In the genomic region with DNA sequence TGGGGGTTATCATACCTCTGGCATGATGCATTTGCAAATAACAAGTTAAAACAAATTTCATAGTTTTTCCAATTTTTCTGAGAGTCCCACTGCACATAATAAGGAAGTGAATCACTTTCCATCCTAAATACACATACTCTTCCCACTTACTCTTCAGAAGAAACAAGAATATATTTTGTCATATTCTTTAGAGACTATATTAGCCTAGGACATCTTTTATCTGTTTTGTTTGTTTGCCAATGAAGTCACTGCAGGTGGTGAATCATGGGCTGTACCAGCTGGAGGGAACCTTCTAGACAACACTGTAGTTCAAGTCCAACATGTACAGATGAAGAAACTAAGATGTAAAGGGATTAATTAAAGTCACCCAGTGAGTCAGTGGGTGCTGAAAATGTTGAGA, we compare ENCODE assay signal across 25 cellular contexts.
"Had no signal": no experiment of that assay in that cellular context is flagged by ENCODE, and none has a peak within 500 bp of the region (broad histone marks: within the 10 kb centered on the region; RNA-seq: fewer than 3 reads in every experiment).

No MANE protein-coding gene starts in this region.

- FAIRE-seq: endothelial cell of umbilical vein, TTC549 had no signal

- ATAC-seq: activated CD8-positive, alpha-beta T cell treated with anti-CD3 and anti-CD28 coated beads for 36 hours; activated naive CD8-positive, alpha-beta T cell treated with anti-CD3 and anti-CD28 coated beads, Interleukin-2, amount 50 U/mL, for 24 hours; activated T-cell treated with anti-CD3 and anti-CD28 coated beads, Interleukin-2, amount 50 U/mL, for 4 hours; activated T-helper 17 cell treated with anti-CD3 and anti-CD28 coated beads, Interleukin-2, amount 50 U/mL, for 72 hours; esophagus mucosa; gastrocnemius medialis; right cardiac atrium; WTC11 had no signal

- DNase-seq: activated CD4-positive, alpha-beta T cell treated with anti-CD3 and anti-CD28 coated beads for 1 hour; activated CD4-positive, alpha-beta T cell treated with anti-CD3 and anti-CD28 coated beads, Interleukin-2, amount 50 U/mL, for 1 hour; activated CD8-positive, alpha-beta T cell treated with anti-CD3 and anti-CD28 coated beads for 36 hours; activated gamma-delta T cell treated with Interleukin-2 at 50 U/mL for 16 hours; activated naive CD8-positive, alpha-beta T cell treated with anti-CD3 and anti-CD28 coated beads, Interleukin-2, amount 50 U/mL, for 24 hours; activated T-cell treated with anti-CD3 and anti-CD28 coated beads, Interleukin-2, amount 50 U/mL, for 4 hours; amygdala; cerebellar nuclear complex; gastrocnemius medialis; glutamatergic neuron; islet precursor cell; left ventricle myocardium inferior; posterior cingulate gyrus; right cardiac atrium; stimulated activated CD4-positive, alpha-beta T cell treated with anti-CD3 and anti-CD28 coated beads, Interleukin-2, amount 100 ng/mL, for 48 hours; stimulated activated naive CD4-positive, alpha-beta T cell treated with Interleukin-2 at 50 U/mL for 16 hours; T-helper 9 cell; testis; transverse colon had no signal

- H3K4me3 ChIP-seq: cardiac muscle cell, gastrocnemius medialis, left ventricle myocardium inferior, testis, transverse colon had no signal
